Comparison of ENCODE assay signal across 23 cellular contexts in the genomic region with DNA sequence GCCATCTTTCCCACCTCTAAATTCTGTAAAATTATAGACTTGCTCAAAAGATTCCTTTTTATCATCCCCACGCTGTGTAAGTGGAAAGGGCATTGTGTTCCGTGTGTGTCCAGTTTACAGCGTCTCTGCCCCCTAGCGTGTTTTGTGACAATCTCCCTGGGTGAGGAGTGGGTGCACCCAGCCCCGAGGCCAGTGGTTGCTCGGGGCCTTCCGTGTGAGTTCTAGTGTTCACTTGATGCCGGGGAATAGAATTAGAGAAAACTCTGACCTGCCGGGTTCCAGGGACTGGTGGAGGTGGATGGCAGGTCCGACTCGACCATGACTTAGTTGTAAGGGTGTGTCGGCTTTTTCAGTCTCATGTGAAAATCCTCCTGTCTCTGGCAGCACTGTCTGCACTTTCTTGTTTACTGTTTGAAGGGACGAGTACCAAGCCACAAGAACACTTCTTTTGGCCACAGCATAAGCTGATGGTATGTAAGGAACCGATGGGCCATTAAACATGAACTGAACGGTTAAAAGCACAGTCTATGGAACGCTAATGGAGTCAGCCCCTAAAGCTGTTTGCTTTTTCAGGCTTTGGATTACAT.
DNase-seq lines count a peak whose midpoint lies in the region; ATAC-seq and TF ChIP-seq lines count a peak whose summit lies in the region.
"Had no signal": no experiment of that assay in that cellular context is flagged by ENCODE, and none has a peak within 500 bp of the region (broad histone marks: within the 10 kb centered on the region; RNA-seq: fewer than 3 reads in every experiment).

No MANE protein-coding gene starts in this region.

- H3K36me3 ChIP-seq in A673 (ENCODE audit: insufficient read depth, low read length, poor library complexity, severe bottlenecking), result no peaks in the 10 kb centered on the region
- H3K36me3 ChIP-seq in CD4-positive, CD25-positive, alpha-beta regulatory T cell (ENCODE audit: control insufficient read depth, insufficient read depth, low read length), result peaks cover 15% of the 10 kb centered on the region
- H3K36me3 ChIP-seq in SK-N-MC (ENCODE audit: insufficient read depth, low read length), result peaks cover 16% of the 10 kb centered on the region; the same call in 1 of the 2 replicates
- H3K36me3 ChIP-seq in gastrocnemius medialis, result peaks cover 0 to 22% of the 10 kb centered on the region in 2 donors

- TF ChIP-seq POLR2A in gastrocnemius medialis (IDR thresholded peaks at IDR 0.05), result no peak

- H3K27me3 ChIP-seq in A673 (replicated peaks; ENCODE audit: insufficient read depth, low read depth, low read length, poor library complexity) (no peaks in the 10 kb centered on the region), gastrocnemius medialis (peaks cover 7 to 9% (median 8%) of the 10 kb centered on the region in 3 donors)
- no peaks in the 10 kb centered on the region for H3K27me3 ChIP-seq in CD4-positive, CD25-positive, alpha-beta regulatory T cell (ENCODE audit: control insufficient read depth, insufficient read depth, low read length)
- H3K27me3 ChIP-seq: BLaER1 had no signal

- H3K27ac ChIP-seq in A673 (ENCODE audit: low read depth, low read length, poor library complexity, severe bottlenecking) (no peak overlapping the region), SK-N-MC (0 out of 2 replicates have a peak overlapping the region, but pooled peaks have one; percentile 25), gastrocnemius medialis (no peak overlapping the region)
- no peak overlapping the region for H3K27ac ChIP-seq in CD4-positive, CD25-positive, alpha-beta regulatory T cell (ENCODE audit: insufficient read depth, low read length, poor library complexity, severe bottlenecking)
- H3K27ac ChIP-seq: BLaER1, epithelial cell of prostate, KMS-11, lower lobe of right lung had no signal

- H3K27ac Mint-ChIP-seq in CD4-positive, CD25-positive, alpha-beta regulatory T cell, result peak overlapping the region in 2 of 3 donors; percentile 36 to 76
- H3K27ac Mint-ChIP-seq in activated CD4-positive, alpha-beta T cell treated with anti-CD3 and anti-CD28 coated beads, Interleukin-2, amount 10 ng/mL, durations not matched to agents 24 days and 14 days, result no peak overlapping the region
- H3K27ac Mint-ChIP-seq: activated naive CD4-positive, alpha-beta T cell treated with anti-CD3 and anti-CD28 coated beads for 36 hours; natural killer cell treated with Interleukin-12 subunit alpha and Interleukin-12 subunit beta and Interleukin-15 and Interleukin-18, amount 100 ng/mL, for 72 hours; stimulated activated memory B cell treated with anti-CD40 and anti-IgM and Interleukin-4, amounts not matched to agents 10 μg/mL and 1 μg/mL and 100 μg/mL, for 72 hours had no signal

- peaks cover 0 to 2% (median 0%) of the 10 kb centered on the region in 7 donors for H3K9me3 Mint-ChIP-seq in CD4-positive, CD25-positive, alpha-beta regulatory T cell
- no peaks in the 10 kb centered on the region for H3K9me3 Mint-ChIP-seq in activated CD4-positive, alpha-beta T cell treated with anti-CD3 and anti-CD28 coated beads, Interleukin-2, amount 10 ng/mL, durations not matched to agents 24 days and 14 days
- H3K9me3 Mint-ChIP-seq: activated naive CD4-positive, alpha-beta T cell treated with anti-CD3 and anti-CD28 coated beads for 36 hours; natural killer cell treated with Interleukin-12 subunit alpha and Interleukin-12 subunit beta and Interleukin-15 and Interleukin-18, amount 100 ng/mL, for 72 hours; stimulated activated memory B cell treated with anti-CD40 and anti-IgM and Interleukin-4, amounts not matched to agents 10 μg/mL and 1 μg/mL and 100 μg/mL, for 72 hours had no signal

- intact Hi-C loops in A673 (cut with micrococcal nuclease; ENCODE audit: unreplicated experiment) (no loop called here), gastrocnemius medialis (cut with DNase I; ENCODE audit: low total_unique reads) (no loop called here)
- intact Hi-C loops in activated CD4-positive, alpha-beta T cell treated with anti-CD3 and anti-CD28 coated beads, Interleukin-2, amount 10 ng/mL, durations not matched to agents 24 days and 14 days (cut with micrococcal nuclease), result loop anchor here (5.0 kb wide), 1 partner anchor 149 kb away; no protein-coding TSS in a partner anchor

- CTCF ChIA-PET in A673 (lab: Charles Lee), result no interaction called here

- in situ Hi-C loops in gastrocnemius medialis (cut with MboI; ENCODE audit: low sequenced_read_pairs in 4 of 4), result no loop called here

- POLR2A ChIA-PET in A673 (lab: Charles Lee; ENCODE audit: low non-redundant PET), result no interaction called here

- H3K4me3 Mint-ChIP-seq in CD4-positive, CD25-positive, alpha-beta regulatory T cell, result peak overlapping the region in 1 of 4 donors; percentile 81
- no peak overlapping the region for H3K4me3 Mint-ChIP-seq in activated CD4-positive, alpha-beta T cell treated with anti-CD3 and anti-CD28 coated beads, Interleukin-2, amount 10 ng/mL, durations not matched to agents 24 days and 14 days
- H3K4me3 Mint-ChIP-seq: activated CD8-positive, alpha-beta memory T cell treated with anti-CD3 and anti-CD28 coated beads, Interleukin-2, amount 10 ng/mL, durations not matched to agents 7 days and 5 days; activated naive CD4-positive, alpha-beta T cell treated with anti-CD3 and anti-CD28 coated beads for 36 hours; stimulated activated memory B cell treated with anti-CD40 and anti-IgM and Interleukin-4, amounts not matched to agents 10 μg/mL and 1 μg/mL and 100 μg/mL, for 72 hours had no signal

- no peak overlapping the region for H3K9ac ChIP-seq in SK-N-MC (ENCODE audit: insufficient read length)
- H3K9ac ChIP-seq: BLaER1, KMS-11 had no signal

- H3K4me1 ChIP-seq in A673 (ENCODE audit: insufficient read depth, low read length, poor library complexity, severe bottlenecking) (no peaks in the 10 kb centered on the region), gastrocnemius medialis (no peaks in the 10 kb centered on the region)
- peaks cover 24% of the 10 kb centered on the region for H3K4me1 ChIP-seq in CD4-positive, CD25-positive, alpha-beta regulatory T cell (ENCODE audit: control insufficient read depth, insufficient read depth, low read length, poor library complexity, severe bottlenecking)
- H3K4me1 ChIP-seq: BLaER1 had no signal

- TF ChIP-seq CTCF in A673 (conservative IDR thresholded peaks at IDR 0.05; ENCODE audit: low read depth, low read length) (no peak), gastrocnemius medialis (IDR thresholded peaks at IDR 0.05 in 4 of 5, conservative IDR thresholded peaks at IDR 0.05 in 1 of 5) (no peak)

- no peak for DNase-seq in A673 (ENCODE audit: low spot score)
- DNase-seq in CD4-positive, CD25-positive, alpha-beta regulatory T cell, result no peak
- DNase-seq in SK-N-MC (ENCODE audit: low read depth, low spot score), result no peak
- peak; percentile 17 for DNase-seq in cerebellar cortex (ENCODE audit: low spot score)
- DNase-seq in gastrocnemius medialis, result no peak
- no peak for DNase-seq in HUDEP-2 (lab: John Stamatoyannopoulos, UW; ENCODE audit: unreplicated experiment in 76 of 76)
- DNase-seq in activated CD4-positive, alpha-beta T cell treated with anti-CD3 and anti-CD28 coated beads, Interleukin-2, amount 10 ng/mL, durations not matched to agents 24 days and 14 days, result no peak
- DNase-seq: activated CD8-positive, alpha-beta memory T cell treated with anti-CD3 and anti-CD28 coated beads, Interleukin-2, amount 10 ng/mL, durations not matched to agents 7 days and 5 days; amygdala; hypothalamus; lower lobe of right lung; NCI-H2081 treated with DMSO at 0.1 percent for 48 hours; NCI-H2227 treated with DMSO at 0.1 percent for 48 hours; NCI-H526; trophoblast cell had no signal

- peaks cover 17% of the 10 kb centered on the region for H3K36me3 Mint-ChIP-seq in CD4-positive, CD25-positive, alpha-beta regulatory T cell
- peaks cover 4% of the 10 kb centered on the region for H3K36me3 Mint-ChIP-seq in activated CD4-positive, alpha-beta T cell treated with anti-CD3 and anti-CD28 coated beads, Interleukin-2, amount 10 ng/mL, durations not matched to agents 24 days and 14 days (ENCODE audit: low read depth)
- H3K36me3 Mint-ChIP-seq: natural killer cell treated with Interleukin-12 subunit alpha and Interleukin-12 subunit beta and Interleukin-15 and Interleukin-18, amount 100 ng/mL, for 72 hours had no signal

- BruUV-seq in A673 (replicated peaks; lab: Mats Ljungman, UMichigan), result TSS peak; percentile 52

- H3K4me1 Mint-ChIP-seq in CD4-positive, CD25-positive, alpha-beta regulatory T cell, result peaks cover 15 to 49% (median 17%) of the 10 kb centered on the region in 4 donors
- H3K4me1 Mint-ChIP-seq in activated CD4-positive, alpha-beta T cell treated with anti-CD3 and anti-CD28 coated beads, Interleukin-2, amount 10 ng/mL, durations not matched to agents 24 days and 14 days, result peaks cover 30% of the 10 kb centered on the region

- H3K9me3 ChIP-seq in A673 (ENCODE audit: low read depth, low read length, poor library complexity, severe bottlenecking) (no peaks in the 10 kb centered on the region), SK-N-MC (ENCODE audit: low read depth, low read length) (no peaks in the 10 kb centered on the region), gastrocnemius medialis (no peaks in the 10 kb centered on the region)
- no peaks in the 10 kb centered on the region for H3K9me3 ChIP-seq in CD4-positive, CD25-positive, alpha-beta regulatory T cell (ENCODE audit: control insufficient read depth in 2 of 2, low read length in 2 of 2)
- H3K9me3 ChIP-seq: BLaER1, lower lobe of right lung had no signal

- no peak for ATAC-seq in CD4-positive, CD25-positive, alpha-beta regulatory T cell (ENCODE audit: low read depth in 2 of 2)
- ATAC-seq in gastrocnemius medialis, result no peak
- no peak for ATAC-seq in GM18858 (IDR thresholded peaks at IDR 0.05; ENCODE audit: unreplicated experiment)
- ATAC-seq: lower lobe of right lung, Right ventricle myocardium inferior had no signal

- peaks cover 4% of the 10 kb centered on the region for H3K27me3 Mint-ChIP-seq in CD4-positive, CD25-positive, alpha-beta regulatory T cell
- no peaks in the 10 kb centered on the region for H3K27me3 Mint-ChIP-seq in activated CD4-positive, alpha-beta T cell treated with anti-CD3 and anti-CD28 coated beads, Interleukin-2, amount 10 ng/mL, durations not matched to agents 24 days and 14 days

- H3K4me3 ChIP-seq in A673 (ENCODE audit: low read depth, low read length, poor library complexity, severe bottlenecking) (no peak overlapping the region), SK-N-MC (no peak overlapping the region), gastrocnemius medialis (no peak overlapping the region)
- no peak overlapping the region for H3K4me3 ChIP-seq in CD4-positive, CD25-positive, alpha-beta regulatory T cell (ENCODE audit: low read depth, low read length)
- H3K4me3 ChIP-seq: BLaER1, lower lobe of right lung had no signal
